Comparison of ENCODE assay signal across 8 cellular contexts in genomic region chr4:81069706-81070331, GRCh38. TPM values are rescaled to one million over a fixed set of nuclear protein-coding genes. Genes with fewer than 3 reads are reported as not detected.
A peak's percentile ranks its signal among the peaks of the same experiment; 100 is the strongest.
DNase-seq lines count a peak whose midpoint lies in the region; ATAC-seq and TF ChIP-seq lines count a peak whose summit lies in the region.

No MANE protein-coding gene starts in this region.

- H3K27ac Mint-ChIP-seq in natural killer cell treated with Interleukin-12 subunit alpha and Interleukin-12 subunit beta and Interleukin-15 and Interleukin-18, amount 100 ng/mL, for 72 hours = no peak overlapping the region

- 0 out of 2 replicates have a peak, but pooled peaks cover 1% of the 10 kb centered on the region for H3F3A ChIP-seq in OCI-LY1 (ENCODE audit: insufficient read depth, low read length)

- DNase-seq in Daoy (ENCODE audit: low read depth) (peak; percentile 53), IMR-90 (peak; percentile 90), esophagus muscularis mucosa (ENCODE audit: extremely low spot score) (no peak), stromal cell of bone marrow (ENCODE audit: low read depth) (peak; percentile 70)
- peak; percentile 58 for DNase-seq in activated CD8-positive, alpha-beta memory T cell treated with anti-CD3 and anti-CD28 coated beads, Interleukin-2, amount 50 U/mL, for 48 hours
- DNase-seq in natural killer cell treated with Interleukin-12 subunit alpha and Interleukin-12 subunit beta and Interleukin-15 and Interleukin-18, amount 100 ng/mL, for 72 hours (ENCODE audit: low spot score) = peak; percentile 68

- H3K4me2 ChIP-seq in IMR-90 (ENCODE audit: low read depth, low read length) (no peak overlapping the region; the same call in 1 of the 2 replicates), OCI-LY1 (ENCODE audit: low read length) (peak overlapping the region; percentile 15; the same call in 1 of the 2 replicates)

- no peaks in the 10 kb centered on the region for H3K79me1 ChIP-seq in IMR-90 (ENCODE audit: low read depth in 1 of 2, low read length in 2 of 2)

- no peak overlapping the region for H3K14ac ChIP-seq in IMR-90 (replicated peaks; ENCODE audit: low read depth, low read length)

- no peak overlapping the region for H2AK9ac ChIP-seq in IMR-90 (replicated peaks; ENCODE audit: low read depth, low read length, poor library complexity)

- no peak overlapping the region for H2AK5ac ChIP-seq in IMR-90 (ENCODE audit: low read depth, low read length)

- H3K9me2 ChIP-seq in OCI-LY1 (ENCODE audit: low read depth, low read length) = no peaks in the 10 kb centered on the region

- no peaks in the 10 kb centered on the region for H3K9me3 Mint-ChIP-seq in natural killer cell treated with Interleukin-12 subunit alpha and Interleukin-12 subunit beta and Interleukin-15 and Interleukin-18, amount 100 ng/mL, for 72 hours

- TF ChIP-seq EP300 in esophagus muscularis mucosa (IDR thresholded peaks at IDR 0.05) = no peak

- H3K23ac ChIP-seq in IMR-90 (ENCODE audit: low read depth, low read length) = no peak overlapping the region

- peak overlapping the region; percentile 83 for H2AFZ ChIP-seq in IMR-90 (replicated peaks; ENCODE audit: low read length, poor library complexity)
- H2AFZ ChIP-seq in OCI-LY1 (ENCODE audit: low read length) = no peak overlapping the region

- H3K36me3 ChIP-seq in IMR-90 (ENCODE audit: control insufficient read depth, insufficient read depth, low read length) = no peaks in the 10 kb centered on the region
- no peaks in the 10 kb centered on the region for H3K36me3 ChIP-seq in OCI-LY1 (ENCODE audit: insufficient read depth, low read length)
- H3K36me3 ChIP-seq in esophagus muscularis mucosa = no peaks in the 10 kb centered on the region

- H3K9me1 ChIP-seq in IMR-90 (ENCODE audit: insufficient read depth, low read length) = no peaks in the 10 kb centered on the region; the same call in 1 of the 2 replicates

- peak; percentile 96 for ATAC-seq in GM21717 (IDR thresholded peaks at IDR 0.05; ENCODE audit: unreplicated experiment)
- peak; percentile 98 for ATAC-seq in IMR-90 (ENCODE audit: low read depth)
- peak; percentile 61 to 69 for ATAC-seq in natural killer cell treated with Interleukin-12 subunit alpha and Interleukin-12 subunit beta and Interleukin-15 and Interleukin-18, amount 100 ng/mL, for 72 hours

- peak overlapping the region; percentile 3; the same call in 1 of the 2 replicates for H3K4ac ChIP-seq in IMR-90 (ENCODE audit: low read depth, low read length)

- H2BK120ac ChIP-seq in IMR-90 (ENCODE audit: low read depth, low read length) = no peak overlapping the region

- H3K27ac ChIP-seq in IMR-90 (ENCODE audit: insufficient read depth, low read length) = no peak overlapping the region
- no peak overlapping the region for H3K27ac ChIP-seq in OCI-LY1 (ENCODE audit: low read depth, low read length, poor library complexity, severe bottlenecking)
- H3K27ac ChIP-seq in esophagus muscularis mucosa (replicated peaks in 1 of 4) = no peak overlapping the region

- no peaks in the 10 kb centered on the region for H3K79me2 ChIP-seq in OCI-LY1 (ENCODE audit: insufficient read depth, low read length)

- no peak overlapping the region for H3K56ac ChIP-seq in IMR-90 (ENCODE audit: extremely low read depth, insufficient read depth, low read length)

- H3K27me3 ChIP-seq in IMR-90 (ENCODE audit: control insufficient read depth, insufficient read depth, low read length) (no peaks in the 10 kb centered on the region; the same call in 1 of the 2 replicates), OCI-LY1 (ENCODE audit: insufficient read depth, low read length) (no peaks in the 10 kb centered on the region), esophagus muscularis mucosa (no peaks in the 10 kb centered on the region)

- H4K91ac ChIP-seq in IMR-90 (ENCODE audit: insufficient read depth, low read depth, low read length) = no peak overlapping the region

- TF ChIP-seq RAD21 in IMR-90 (IDR thresholded peaks at IDR 0.05; ENCODE audit: low read length) = peak; percentile 89

- H3K4me1 ChIP-seq in IMR-90 (ENCODE audit: control insufficient read depth, insufficient read depth, low read length) (peaks cover 2% of the 10 kb centered on the region; the same call in 1 of the 2 replicates), OCI-LY1 (ENCODE audit: insufficient read depth, low read length, severe bottlenecking) (peaks cover 20% of the 10 kb centered on the region), esophagus muscularis mucosa (peaks cover 0 to 5% (median 3%) of the 10 kb centered on the region in 4 donors)

- TF ChIP-seq POLR2A in IMR-90 (IDR thresholded peaks at IDR 0.05; ENCODE audit: low read depth, low read length) (no peak), esophagus muscularis mucosa (IDR thresholded peaks at IDR 0.05; ENCODE audit: low read depth) (no peak)

- no peaks in the 10 kb centered on the region for H4K20me1 ChIP-seq in IMR-90 (ENCODE audit: insufficient read depth, low read length)
- no peaks in the 10 kb centered on the region for H4K20me1 ChIP-seq in OCI-LY1 (ENCODE audit: insufficient read depth, low read length)

- CTCF ChIA-PET in IMR-90 (lab: Yijun Ruan, JAX) = interaction anchor here (0.6 to 3.7 kb wide), 11 partner anchors 9 to 297 kb away, joined by 3 to 30 read pairs (median 5); partner anchors contain the start of gene PRKG2

- no peak overlapping the region for H3K4me3 Mint-ChIP-seq in natural killer cell treated with Interleukin-12 subunit alpha and Interleukin-12 subunit beta and Interleukin-15 and Interleukin-18, amount 100 ng/mL, for 72 hours

- no peak overlapping the region for H2BK20ac ChIP-seq in IMR-90 (ENCODE audit: low read depth, low read length)

- no TSS peak for BruUV-seq in IMR-90 (replicated peaks; lab: Mats Ljungman, UMichigan)

- no peak overlapping the region for H2BK15ac ChIP-seq in IMR-90 (ENCODE audit: low read depth, low read length)

- WGBS in IMR-90 (ENCODE audit: extremely low coverage in 2 of 2, insufficient read length in 1 of 2), 2 experiments = 0% methylated on average over 2 of the region's 6 CpGs; no CpG with 5 or more reads in 1 of the 2 experiments
- 12% methylated on average over 6 of the region's 6 CpGs for WGBS in esophagus muscularis mucosa

- H3K4me3 ChIP-seq in IMR-90 (ENCODE audit: insufficient read depth, low read depth, low read length) (no peak overlapping the region), OCI-LY1 (ENCODE audit: low read depth, low read length, poor library complexity, severe bottlenecking) (no peak overlapping the region), esophagus muscularis mucosa (no peak overlapping the region)

- no peak overlapping the region for H4K5ac ChIP-seq in IMR-90 (ENCODE audit: low read depth, low read length)

- no peak overlapping the region for H3K18ac ChIP-seq in IMR-90 (ENCODE audit: low read depth, low read length)

- in situ Hi-C loops in IMR-90 (cut with MboI; ENCODE audit: low sequenced_read_pairs) = loop anchor here (5.0 kb wide), 1 partner anchor 282 kb away; no protein-coding TSS in a partner anchor

- dilution Hi-C loops in IMR-90 (cut with HindIII; ENCODE audit: low sequenced_read_pairs, unreplicated experiment) = no loop called here

- no peak overlapping the region for H3K9ac ChIP-seq in IMR-90 (ENCODE audit: low read depth, low read length)
- no peak overlapping the region for H3K9ac ChIP-seq in OCI-LY1 (ENCODE audit: low read length)

- POLR2A ChIA-PET in IMR-90 (lab: Charles Lee; ENCODE audit: unreplicated experiment) = interaction anchor here (0.7 kb wide), 1 partner anchor 1340 kb away, joined by 3 read pairs; no protein-coding TSS in a partner anchor

- H4K8ac ChIP-seq in IMR-90 (ENCODE audit: low read depth in 2 of 2, low read length in 2 of 2) = peak overlapping the region in 1 of 2 experiments; percentile 37; a peak in 1 of 4 replicates

- intact Hi-C loops in IMR-90 (cut with micrococcal nuclease) = loop anchor here (1.0 to 10.0 kb wide), 7 partner anchors 142 to 1135 kb away; no protein-coding TSS in a partner anchor
- intact Hi-C loops in esophagus muscularis mucosa (cut with DNase I) = loop anchor here (2.0 kb wide), 2 partner anchors 189 to 281 kb away; no protein-coding TSS in a partner anchor

- H3K36me3 Mint-ChIP-seq in natural killer cell treated with Interleukin-12 subunit alpha and Interleukin-12 subunit beta and Interleukin-15 and Interleukin-18, amount 100 ng/mL, for 72 hours = no peaks in the 10 kb centered on the region

- peaks cover 10 to 23% of the 10 kb centered on the region in 2 donors for H3K27me3 Mint-ChIP-seq in natural killer cell treated with Interleukin-12 subunit alpha and Interleukin-12 subunit beta and Interleukin-15 and Interleukin-18, amount 100 ng/mL, for 72 hours

- no peak overlapping the region for H2BK5ac ChIP-seq in IMR-90 (ENCODE audit: low read depth, low read length, poor library complexity, severe bottlenecking)

- no peaks in the 10 kb centered on the region for H3K4me1 Mint-ChIP-seq in natural killer cell treated with Interleukin-12 subunit alpha and Interleukin-12 subunit beta and Interleukin-15 and Interleukin-18, amount 100 ng/mL, for 72 hours (ENCODE audit: low read depth in 2 of 2)

- TF ChIP-seq CTCF in IMR-90 (conservative IDR thresholded peaks at IDR 0.05; ENCODE audit: low read depth, low read length) (peak; percentile 88), OCI-LY1 (IDR thresholded peaks at IDR 0.05; ENCODE audit: low read length) (peak; percentile 93), esophagus muscularis mucosa (IDR thresholded peaks at IDR 0.05) (peak; percentile 85 to 91 (median 90))

- H3K9me3 ChIP-seq in IMR-90 (ENCODE audit: control insufficient read depth, insufficient read depth, low read length) (no peaks in the 10 kb centered on the region), OCI-LY1 (ENCODE audit: low read length) (no peaks in the 10 kb centered on the region), esophagus muscularis mucosa (no peaks in the 10 kb centered on the region)

TF ChIP-seq in IMR-90, 13 proteins besides CTCF, POLR2A, EP300 and RAD21:
- peak; percentile 88 for TF ChIP-seq SMC3 (IDR thresholded peaks at IDR 0.05; ENCODE audit: low read depth, low read length)
- TF ChIP-seq CEBPB (IDR thresholded peaks at IDR 0.05; ENCODE audit: low read depth, low read length) = peak; percentile 28; the same call in 1 of the 2 replicates
- TF ChIP-seq RCOR1 (IDR thresholded peaks at IDR 0.05; ENCODE audit: insufficient replicate concordance, low read length) = no peak

RNA-seq across cellular contexts. Expression of gene BMP3, which starts 39.3 kb away (rescaled TPM):
- total RNA-seq in Daoy (2014; rRNA removed; shearing (Covaris generic)) = 0.63 TPM in 1 of 2 replicates, not detected in the other
- total RNA-seq in IMR-90 (2012; rRNA removed) (under 0.01 TPM in 2 replicates), esophagus muscularis mucosa (10 to 100 TPM; 15.7 to 23.8 (median 18.0) TPM)
- polyA plus RNA-seq in IMR-90 (2012; rRNA removed) = 0.04 and 0.10 TPM in 2 replicates
- polyA plus RNA-seq in IMR-90 (2012; cell fraction: cytosol; rRNA removed) = 0.01 TPM in 1 of 2 replicates, not detected in the other
- polyA plus RNA-seq in IMR-90 (2012; cell fraction: nucleus; rRNA removed; ENCODE audit: low replicate concordance) = 0.08 and 0.72 TPM in 2 replicates
- total RNA-seq in natural killer cell treated with Interleukin-12 subunit alpha and Interleukin-12 subunit beta and Interleukin-15 and Interleukin-18, amount 100 ng/mL, for 72 hours = under 1 TPM in 1 of 2 donors, not detected in 1; 0.08 TPM

Comparison
In these comparisons a context has a peak if more than half of its experiments do, and no peak if none do; other contexts are left out.
1. RNA of gene BMP3, which starts 39.3 kb away (total RNA-seq): 15.7 to 23.8 TPM in esophagus muscularis mucosa; 0.08 TPM in natural killer cell treated with Interleukin-12 subunit alpha and Interleukin-12 subunit beta and Interleukin-15 and Interleukin-18, amount 100 ng/mL, for 72 hours, 0.63 TPM in Daoy and under 0.01 TPM in IMR-90; every median in the first group is over 10 times any median in the second.
2. Peak in every context shown above with its lines, with median percentiles within 50 percentile points of each other: ATAC-seq and CTCF ChIP-seq.